In the genomic region with DNA sequence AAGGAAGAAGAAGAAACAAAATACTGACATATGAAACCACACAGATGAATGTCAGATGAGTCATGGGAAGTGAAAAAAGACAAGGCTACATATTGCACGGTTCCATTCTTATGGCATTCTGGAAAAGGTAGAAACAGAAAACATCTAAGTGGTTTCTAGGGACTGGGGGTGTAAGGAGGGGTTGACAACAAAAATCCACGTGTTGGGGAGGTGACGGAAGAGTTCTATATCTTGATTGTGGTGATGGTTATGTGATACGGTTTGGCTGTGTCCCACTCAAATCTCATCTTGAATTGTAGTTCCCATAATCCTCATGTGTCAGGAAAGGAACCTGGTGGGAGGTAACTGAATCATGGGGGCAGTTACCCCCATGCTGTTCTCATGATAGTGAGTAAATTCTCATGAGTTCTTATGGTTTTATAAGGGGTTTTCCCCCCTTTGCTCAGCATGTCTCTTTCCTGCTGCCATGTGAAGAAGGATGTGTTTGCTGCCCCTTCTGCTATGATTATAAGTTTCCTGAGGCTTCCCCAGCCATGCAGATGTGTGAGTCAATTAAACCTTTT, we compare ENCODE assay signal across 8 cellular contexts. TPM values are rescaled to one million over a fixed set of nuclear protein-coding genes. Genes with fewer than 3 reads are reported as not detected.
A peak's percentile ranks its signal among the peaks of the same experiment; 100 is the strongest.
DNase-seq lines count a peak whose midpoint lies in the region; ATAC-seq and TF ChIP-seq lines count a peak whose summit lies in the region.

No MANE protein-coding gene starts in this region.

- H3K36me3 Mint-ChIP-seq in CD4-positive, alpha-beta T cell (ENCODE audit: low read depth): peaks cover 4% of the 10 kb centered on the region
- no peaks in the 10 kb centered on the region for H3K36me3 Mint-ChIP-seq in natural killer cell

- peaks cover 17% of the 10 kb centered on the region for H3K4me1 Mint-ChIP-seq in CD4-positive, alpha-beta T cell (ENCODE audit: low read depth)
- peaks cover 8 to 20% of the 10 kb centered on the region in 2 donors for H3K4me1 Mint-ChIP-seq in natural killer cell

- H3K9me3 ChIP-seq in CD4-positive, alpha-beta T cell (ENCODE audit: control insufficient read depth, low read length): no peaks in the 10 kb centered on the region

- DNase-seq in CD4-positive, alpha-beta T cell: no peak
- peak; percentile 38 for DNase-seq in LoVo (ENCODE audit: low spot score)
- peak; percentile 64 for DNase-seq in activated naive CD4-positive, alpha-beta T cell treated with anti-CD3 and anti-CD28 coated beads, Interleukin-2, amount 50 U/mL, for 16 hours
- DNase-seq in natural killer cell: no peak
- DNase-seq in NCI-H510A treated with DMSO at 0.1 percent for 48 hours (lab: John Stamatoyannopoulos, UW): no peak
- DNase-seq in NCI-H2029 (lab: John Stamatoyannopoulos, UW): no peak
- no peak for DNase-seq in D341Med (ENCODE audit: low spot score)
- no peak for DNase-seq in NCI-H1048 (lab: John Stamatoyannopoulos, UW)

- H3K27ac Mint-ChIP-seq in CD4-positive, alpha-beta T cell: no peak overlapping the region
- H3K27ac Mint-ChIP-seq in natural killer cell: peak overlapping the region in 1 of 2 donors; percentile 74

- POLR2A ChIA-PET in CD4-positive, alpha-beta T cell (lab: Charles Lee): no interaction called here

- ATAC-seq in CD4-positive, alpha-beta T cell (ENCODE audit: poor library complexity): peak; percentile 30
- ATAC-seq in natural killer cell: peak in 2 of 3 donors; percentile 18 to 38

- H3K9me3 Mint-ChIP-seq in CD4-positive, alpha-beta T cell: no peaks in the 10 kb centered on the region
- no peaks in the 10 kb centered on the region for H3K9me3 Mint-ChIP-seq in natural killer cell

- CTCF ChIA-PET in CD4-positive, alpha-beta T cell (lab: Charles Lee): interaction anchor here (0.6 kb wide), 1 partner anchor 1118 kb away, joined by 4 read pairs; no protein-coding TSS in a partner anchor

- TF ChIP-seq CTCF in CD4-positive, alpha-beta T cell (IDR thresholded peaks at IDR 0.05): no peak
- TF ChIP-seq CTCF in natural killer cell (IDR thresholded peaks at IDR 0.05): no peak

- no peak overlapping the region for H3K27ac ChIP-seq in CD4-positive, alpha-beta T cell (ENCODE audit: low read depth, low read length)

- intact Hi-C loops in CD4-positive, alpha-beta T cell (cut with DNase I, micrococcal nuclease): no loop called here
- intact Hi-C loops in natural killer cell (cut with micrococcal nuclease): loop anchor here (10.0 kb wide), 1 partner anchor 151 kb away; a partner anchor contains a TSS

- no peak overlapping the region for H3K4me3 Mint-ChIP-seq in CD4-positive, alpha-beta T cell
- no peak overlapping the region for H3K4me3 Mint-ChIP-seq in natural killer cell

- no peaks in the 10 kb centered on the region for H3K27me3 ChIP-seq in CD4-positive, alpha-beta T cell (ENCODE audit: control insufficient read depth, insufficient read depth, low read length)

- H3K27me3 Mint-ChIP-seq in CD4-positive, alpha-beta T cell: no peaks in the 10 kb centered on the region
- H3K27me3 Mint-ChIP-seq in natural killer cell (ENCODE audit: low read depth in 2 of 2): no peaks in the 10 kb centered on the region

RNA-seq across cellular contexts. Expression of a gene that starts 6.4 kb away (rescaled TPM):
- 10 to 100 TPM; 19.5 to 21.4 TPM for total RNA-seq in CD4-positive, alpha-beta T cell
- total RNA-seq in natural killer cell: 10 to 100 TPM; 46.3 to 58.0 (median 53.8) TPM

Comparison
In these comparisons a context has a peak if more than half of its experiments do, and no peak if none do; other contexts are left out.
1. DNase-seq: peak in LoVo (single experiment) and activated naive CD4-positive, alpha-beta T cell treated with anti-CD3 and anti-CD28 coated beads, Interleukin-2, amount 50 U/mL, for 16 hours (single experiment); none in CD4-positive, alpha-beta T cell (0 of 10), natural killer cell (single experiment), NCI-H510A treated with DMSO at 0.1 percent for 48 hours (single experiment), NCI-H2029 (single experiment), D341Med (single experiment) and NCI-H1048 (single experiment).